Comparison of ENCODE assay signal across 1 cellular context in genomic region chr16:31148281-31148728, GRCh38.
TF ChIP-seq lines count a peak whose summit lies in the region.

No MANE protein-coding gene starts in this region.

TF ChIP-seq in HCT116, 20 proteins besides CTCF, POLR2A, EP300 and RAD21 (continued from another document):
- TF ChIP-seq, protein P1, sequence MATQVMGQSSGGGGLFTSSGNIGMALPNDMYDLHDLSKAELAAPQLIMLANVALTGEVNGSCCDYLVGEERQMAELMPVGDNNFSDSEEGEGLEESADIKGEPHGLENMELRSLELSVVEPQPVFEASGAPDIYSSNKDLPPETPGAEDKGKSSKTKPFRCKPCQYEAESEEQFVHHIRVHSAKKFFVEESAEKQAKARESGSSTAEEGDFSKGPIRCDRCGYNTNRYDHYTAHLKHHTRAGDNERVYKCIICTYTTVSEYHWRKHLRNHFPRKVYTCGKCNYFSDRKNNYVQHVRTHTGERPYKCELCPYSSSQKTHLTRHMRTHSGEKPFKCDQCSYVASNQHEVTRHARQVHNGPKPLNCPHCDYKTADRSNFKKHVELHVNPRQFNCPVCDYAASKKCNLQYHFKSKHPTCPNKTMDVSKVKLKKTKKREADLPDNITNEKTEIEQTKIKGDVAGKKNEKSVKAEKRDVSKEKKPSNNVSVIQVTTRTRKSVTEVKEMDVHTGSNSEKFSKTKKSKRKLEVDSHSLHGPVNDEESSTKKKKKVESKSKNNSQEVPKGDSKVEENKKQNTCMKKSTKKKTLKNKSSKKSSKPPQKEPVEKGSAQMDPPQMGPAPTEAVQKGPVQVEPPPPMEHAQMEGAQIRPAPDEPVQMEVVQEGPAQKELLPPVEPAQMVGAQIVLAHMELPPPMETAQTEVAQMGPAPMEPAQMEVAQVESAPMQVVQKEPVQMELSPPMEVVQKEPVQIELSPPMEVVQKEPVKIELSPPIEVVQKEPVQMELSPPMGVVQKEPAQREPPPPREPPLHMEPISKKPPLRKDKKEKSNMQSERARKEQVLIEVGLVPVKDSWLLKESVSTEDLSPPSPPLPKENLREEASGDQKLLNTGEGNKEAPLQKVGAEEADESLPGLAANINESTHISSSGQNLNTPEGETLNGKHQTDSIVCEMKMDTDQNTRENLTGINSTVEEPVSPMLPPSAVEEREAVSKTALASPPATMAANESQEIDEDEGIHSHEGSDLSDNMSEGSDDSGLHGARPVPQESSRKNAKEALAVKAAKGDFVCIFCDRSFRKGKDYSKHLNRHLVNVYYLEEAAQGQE (IDR thresholded peaks at IDR 0.05; ENCODE audit: low read depth): no peak
- TF ChIP-seq, protein P2, sequence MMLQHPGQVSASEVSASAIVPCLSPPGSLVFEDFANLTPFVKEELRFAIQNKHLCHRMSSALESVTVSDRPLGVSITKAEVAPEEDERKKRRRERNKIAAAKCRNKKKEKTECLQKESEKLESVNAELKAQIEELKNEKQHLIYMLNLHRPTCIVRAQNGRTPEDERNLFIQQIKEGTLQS (IDR thresholded peaks at IDR 0.05): no peak
- TF ChIP-seq EGR1 (IDR thresholded peaks at IDR 0.05; ENCODE audit: low read depth): no peak
- no peak for TF ChIP-seq SP1 (IDR thresholded peaks at IDR 0.05; ENCODE audit: low read depth)
- TF ChIP-seq ZFX (IDR thresholded peaks at IDR 0.05): no peak
- no peak for TF ChIP-seq SIN3A (IDR thresholded peaks at IDR 0.05; ENCODE audit: low read depth)
- TF ChIP-seq, protein P3, sequence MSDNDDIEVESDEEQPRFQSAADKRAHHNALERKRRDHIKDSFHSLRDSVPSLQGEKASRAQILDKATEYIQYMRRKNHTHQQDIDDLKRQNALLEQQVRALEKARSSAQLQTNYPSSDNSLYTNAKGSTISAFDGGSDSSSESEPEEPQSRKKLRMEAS (IDR thresholded peaks at IDR 0.05): no peak
